ENCODE assay signal across 9 cellular contexts in genomic region chr10:33661580-33662269, GRCh38.
DNase-seq lines count a peak whose midpoint lies in the region; ATAC-seq and TF ChIP-seq lines count a peak whose summit lies in the region.
"Had no signal": no experiment of that assay in that cellular context is flagged by ENCODE, and none has a peak within 500 bp of the region (broad histone marks: within the 10 kb centered on the region; RNA-seq: fewer than 3 reads in every experiment).

No MANE protein-coding gene starts in this region.

- H3K27ac ChIP-seq in HEK293 (ENCODE audit: extremely low read depth, low read depth, low read length), result no peak overlapping the region; the same call in 1 of the 2 replicates
- peak overlapping the region; percentile 17; the same call in 1 of the 2 replicates for H3K27ac ChIP-seq in SJCRH30
- no peak overlapping the region for H3K27ac ChIP-seq in prostate gland

- peaks cover 3% of the 10 kb centered on the region for H3K9me3 Mint-ChIP-seq in glutamatergic neuron (ENCODE audit: unreplicated experiment)
- peaks cover 9% of the 10 kb centered on the region for H3K9me3 Mint-ChIP-seq in activated CD4-positive, alpha-beta memory T cell treated with anti-CD3 and anti-CD28 coated beads, Interleukin-2, amount 10 ng/mL, durations not matched to agents 7 days and 5 days

- H3K27ac Mint-ChIP-seq in glutamatergic neuron (ENCODE audit: unreplicated experiment), result peak overlapping the region; percentile 60
- H3K27ac Mint-ChIP-seq in activated CD4-positive, alpha-beta memory T cell treated with anti-CD3 and anti-CD28 coated beads, Interleukin-2, amount 10 ng/mL, durations not matched to agents 7 days and 5 days, result no peak overlapping the region

- H3K4me1 Mint-ChIP-seq in glutamatergic neuron (ENCODE audit: low read depth, unreplicated experiment), result peaks cover 15% of the 10 kb centered on the region
- H3K4me1 Mint-ChIP-seq in activated CD4-positive, alpha-beta memory T cell treated with anti-CD3 and anti-CD28 coated beads, Interleukin-2, amount 10 ng/mL, durations not matched to agents 7 days and 5 days, result no peaks in the 10 kb centered on the region

- H3K27me3 ChIP-seq in SJCRH30, result no peaks in the 10 kb centered on the region
- no peaks in the 10 kb centered on the region for H3K27me3 ChIP-seq in prostate gland (replicated peaks; ENCODE audit: insufficient read depth)

- H3K36me3 ChIP-seq in HEK293 (ENCODE audit: control insufficient read depth in 2 of 2, insufficient read depth in 1 of 2, low read length in 2 of 2) (no peaks in the 10 kb centered on the region), SJCRH30 (no peaks in the 10 kb centered on the region), prostate gland (no peaks in the 10 kb centered on the region)

- intact Hi-C loops in prostate gland (cut with DNase I), result no loop called here

- DNase-seq in SJCRH30, result peak; percentile 64 to 75
- peak; percentile 28 for DNase-seq in glutamatergic neuron
- DNase-seq in prostate gland (ENCODE audit: low spot score), result peak; percentile 58
- DNase-seq in activated CD4-positive, alpha-beta memory T cell treated with anti-CD3 and anti-CD28 coated beads, Interleukin-2, amount 10 ng/mL, durations not matched to agents 7 days and 5 days, result no peak
- DNase-seq in activated CD4-positive, alpha-beta T cell treated with anti-CD3 and anti-CD28 coated beads, Interleukin-2, amount 50 U/mL, for 1 hour, result no peak

- TF ChIP-seq POLR2A in prostate gland (IDR thresholded peaks at IDR 0.05), result no peak

- no peaks in the 10 kb centered on the region for H3K27me3 Mint-ChIP-seq in glutamatergic neuron (ENCODE audit: unreplicated experiment)
- H3K27me3 Mint-ChIP-seq in activated CD4-positive, alpha-beta memory T cell treated with anti-CD3 and anti-CD28 coated beads, Interleukin-2, amount 10 ng/mL, durations not matched to agents 7 days and 5 days, result peaks cover 9% of the 10 kb centered on the region

- CTCF ChIA-PET in HEK293 (lab: Yijun Ruan, JAX), result no interaction called here
- CTCF ChIA-PET in activated CD4-positive, alpha-beta memory T cell treated with anti-CD3 and anti-CD28 coated beads, Interleukin-2, amount 10 ng/mL, durations not matched to agents 7 days and 5 days (lab: Charles Lee), result no interaction called here

- H3K36me3 Mint-ChIP-seq in glutamatergic neuron (ENCODE audit: unreplicated experiment), result peaks cover 8% of the 10 kb centered on the region
- H3K36me3 Mint-ChIP-seq in activated CD4-positive, alpha-beta memory T cell treated with anti-CD3 and anti-CD28 coated beads, Interleukin-2, amount 10 ng/mL, durations not matched to agents 7 days and 5 days (ENCODE audit: low read depth), result no peaks in the 10 kb centered on the region

- no peak for TF ChIP-seq CTCF in HEK293 (tag by site-specific recombination; IDR thresholded peaks at IDR 0.05)
- TF ChIP-seq CTCF in glutamatergic neuron (IDR thresholded peaks at IDR 0.05; ENCODE audit: partially characterized antibody, unreplicated experiment), result no peak
- TF ChIP-seq CTCF in prostate gland (IDR thresholded peaks at IDR 0.05), result no peak

- POLR2A ChIA-PET in HEK293 (lab: Yijun Ruan, JAX), result no interaction called here
- POLR2A ChIA-PET in activated CD4-positive, alpha-beta memory T cell treated with anti-CD3 and anti-CD28 coated beads, Interleukin-2, amount 10 ng/mL, durations not matched to agents 7 days and 5 days (lab: Charles Lee), result no interaction called here

- 34% methylated on average over 15 of the region's 15 CpGs for WGBS in prostate gland

- ATAC-seq in GM18868 (IDR thresholded peaks at IDR 0.05; ENCODE audit: unreplicated experiment) (no peak), HG03280 (IDR thresholded peaks at IDR 0.05; ENCODE audit: unreplicated experiment) (no peak)
- ATAC-seq: K562 had no signal

- H3K4me1 ChIP-seq in HEK293 (ENCODE audit: control insufficient read depth, insufficient read depth, low read length), result peaks cover 12% of the 10 kb centered on the region
- no peaks in the 10 kb centered on the region; the same call in 1 of the 2 replicates for H3K4me1 ChIP-seq in SJCRH30
- H3K4me1 ChIP-seq in prostate gland (replicated peaks), result no peaks in the 10 kb centered on the region

- peak overlapping the region; percentile 22 for H3K4me3 Mint-ChIP-seq in glutamatergic neuron (ENCODE audit: unreplicated experiment)
- H3K4me3 Mint-ChIP-seq in activated CD4-positive, alpha-beta memory T cell treated with anti-CD3 and anti-CD28 coated beads, Interleukin-2, amount 10 ng/mL, durations not matched to agents 7 days and 5 days, result no peak overlapping the region

- H3K4me3 ChIP-seq in HEK293 (ENCODE audit: low read depth, low read length), result no peak overlapping the region
- peak overlapping the region; percentile 30 for H3K4me3 ChIP-seq in SJCRH30
- H3K4me3 ChIP-seq in prostate gland, result no peak overlapping the region
- H3K4me3 ChIP-seq: K562 had no signal

- H3K9me3 ChIP-seq in HEK293 (ENCODE audit: control insufficient read depth, insufficient read depth, low read depth, low read length) (no peaks in the 10 kb centered on the region), SJCRH30 (replicated peaks) (no peaks in the 10 kb centered on the region), prostate gland (no peaks in the 10 kb centered on the region)

TF ChIP-seq in HEK293, 187 proteins besides CTCF, POLR2A, EP300 and RAD21:
- no peak for TF ChIP-seq MYNN (tag by site-specific recombination; IDR thresholded peaks at IDR 0.05; ENCODE audit: borderline replicate concordance)
- peak; percentile 82; the same call in 1 of the 2 replicates for TF ChIP-seq ZNF701 (tag by site-specific recombination; IDR thresholded peaks at IDR 0.05)

Comparison
In these comparisons a context has a peak if more than half of its experiments do, and no peak if none do; other contexts are left out.
1. DNase-seq: peak in SJCRH30 (2 of 2), glutamatergic neuron (single experiment) and prostate gland (single experiment); none in activated CD4-positive, alpha-beta memory T cell treated with anti-CD3 and anti-CD28 coated beads, Interleukin-2, amount 10 ng/mL, durations not matched to agents 7 days and 5 days (single experiment) and activated CD4-positive, alpha-beta T cell treated with anti-CD3 and anti-CD28 coated beads, Interleukin-2, amount 50 U/mL, for 1 hour (single experiment).